In the genomic region with DNA sequence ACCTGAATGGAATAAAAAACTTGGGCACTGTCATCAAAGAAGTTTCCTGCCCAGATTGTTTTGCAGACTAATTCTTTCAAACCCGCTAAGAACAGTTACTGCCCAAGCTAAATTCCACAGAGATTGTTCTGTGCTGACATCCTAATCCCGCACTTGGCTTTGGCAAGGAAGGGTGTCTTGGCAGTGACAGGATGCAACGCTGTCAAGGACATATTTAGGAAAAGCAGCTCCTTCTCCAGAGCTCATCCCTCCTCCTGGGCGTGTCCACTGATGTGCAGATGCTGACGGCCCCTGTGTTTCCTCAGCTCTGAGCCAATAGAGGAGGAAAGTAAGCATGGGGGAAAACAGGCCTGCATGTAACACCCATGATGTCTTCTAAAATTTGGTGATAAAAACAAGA, we compare ENCODE assay signal across 14 cellular contexts.
DNase-seq lines count a peak whose midpoint lies in the region; ATAC-seq, FAIRE-seq and TF ChIP-seq lines count a peak whose summit lies in the region.
"Had no signal": no experiment of that assay in that cellular context is flagged by ENCODE, and none has a peak within 500 bp of the region (broad histone marks: within the 10 kb centered on the region; RNA-seq: fewer than 3 reads in every experiment).

No MANE protein-coding gene starts in this region.

- H2AFZ ChIP-seq in astrocyte (ENCODE audit: low read depth, low read length), result no peak overlapping the region

- TF ChIP-seq EP300 in stomach (IDR thresholded peaks at IDR 0.05), result no peak

- DNase-seq in EH (ENCODE audit: low read depth) (peak; percentile 93), astrocyte (ENCODE audit: low read depth) (peak; percentile 72), right atrium auricular region (ENCODE audit: low spot score) (peak; percentile 62), stomach (peak; percentile 30), T1000 (lab: John Stamatoyannopoulos, UW) (no peak), SKM-1 treated with dmso at 0.1 percent for 144 hours (lab: John Stamatoyannopoulos, UW; ENCODE audit: unreplicated experiment) (no peak)
- DNase-seq: activated CD4-positive, alpha-beta T cell treated with anti-CD3 and anti-CD28 coated beads, Interleukin-2, amount 50 U/mL, for 4 hours; activated naive CD4-positive, alpha-beta T cell; CD8-positive, alpha-beta T cell; NCI-H69; stimulated activated naive CD4-positive, alpha-beta T cell treated with Interleukin-2 at 50 U/mL for 16 hours had no signal

- no peaks in the 10 kb centered on the region for H3K9me3 Mint-ChIP-seq in astrocyte (ENCODE audit: unreplicated experiment)
- H3K9me3 Mint-ChIP-seq: CD8-positive, alpha-beta T cell; neural crest cell had no signal

- H3K4me1 Mint-ChIP-seq in astrocyte (ENCODE audit: low read depth, unreplicated experiment), result no peaks in the 10 kb centered on the region
- H3K4me1 Mint-ChIP-seq: neural crest cell had no signal

- H3K27me3 ChIP-seq in astrocyte (ENCODE audit: insufficient read depth, low read length) (no peaks in the 10 kb centered on the region), right atrium auricular region (no peaks in the 10 kb centered on the region), stomach (no peaks in the 10 kb centered on the region)

- no peaks in the 10 kb centered on the region for H3K9me3 ChIP-seq in astrocyte (ENCODE audit: insufficient read depth, low read depth, low read length)
- H3K9me3 ChIP-seq in right atrium auricular region, result no peaks in the 10 kb centered on the region
- H3K9me3 ChIP-seq in stomach, result no peaks in the 10 kb centered on the region

- H3K36me3 ChIP-seq in astrocyte (ENCODE audit: insufficient read depth, low read length) (no peaks in the 10 kb centered on the region), right atrium auricular region (no peaks in the 10 kb centered on the region), stomach (no peaks in the 10 kb centered on the region)

- H3K4me3 Mint-ChIP-seq in astrocyte (ENCODE audit: unreplicated experiment), result no peak overlapping the region
- H3K4me3 Mint-ChIP-seq: CD8-positive, alpha-beta T cell; neural crest cell had no signal

- no peak for ATAC-seq in GM18868 (IDR thresholded peaks at IDR 0.05; ENCODE audit: unreplicated experiment)
- ATAC-seq in HG02759 (IDR thresholded peaks at IDR 0.05; ENCODE audit: unreplicated experiment), result no peak
- ATAC-seq: CD8-positive, alpha-beta T cell had no signal

- H3K36me3 Mint-ChIP-seq in astrocyte (ENCODE audit: low read depth, unreplicated experiment), result no peaks in the 10 kb centered on the region
- H3K36me3 Mint-ChIP-seq: CD8-positive, alpha-beta T cell had no signal

- H4K20me1 ChIP-seq in astrocyte (ENCODE audit: insufficient read depth, low read length), result no peaks in the 10 kb centered on the region

- TF ChIP-seq CTCF in astrocyte (IDR thresholded peaks at IDR 0.05; ENCODE audit: insufficient read depth, low read depth, low read length) (no peak), right atrium auricular region (IDR thresholded peaks at IDR 0.05) (no peak), stomach (IDR thresholded peaks at IDR 0.05) (no peak)

- no peak overlapping the region for H3K4me2 ChIP-seq in astrocyte (ENCODE audit: low read length)

- no peak overlapping the region for H3K27ac Mint-ChIP-seq in astrocyte (ENCODE audit: unreplicated experiment)
- H3K27ac Mint-ChIP-seq: CD8-positive, alpha-beta T cell had no signal

- FAIRE-seq in astrocyte (lab: Jason Lieb, UNC), result peak; percentile 88

- intact Hi-C loops in stomach (cut with DNase I; ENCODE audit: low total_unique reads), result no loop called here

- no peaks in the 10 kb centered on the region for H3K4me1 ChIP-seq in astrocyte (ENCODE audit: insufficient read depth, low read length)
- peaks cover 0 to 16% of the 10 kb centered on the region in 2 donors for H3K4me1 ChIP-seq in right atrium auricular region
- H3K4me1 ChIP-seq in stomach, result peaks cover 10 to 46% (median 27%) of the 10 kb centered on the region in 4 donors

- H3K9ac ChIP-seq in astrocyte (ENCODE audit: low read length), result no peak overlapping the region

- no peaks in the 10 kb centered on the region for H3K79me2 ChIP-seq in astrocyte (ENCODE audit: insufficient read depth, low read length)

- peaks cover 4% of the 10 kb centered on the region for H3K27me3 Mint-ChIP-seq in astrocyte (ENCODE audit: low read depth, unreplicated experiment)

- TF ChIP-seq POLR2A in stomach (IDR thresholded peaks at IDR 0.05), result no peak

- H3K27ac ChIP-seq in astrocyte (ENCODE audit: low read depth, low read length) (no peak overlapping the region), right atrium auricular region (peak overlapping the region in 1 of 2 donors; percentile 0), stomach (peak overlapping the region in 2 of 5 donors; percentile 57 to 66)

- 45 to 81% (median 61%) methylated on average over 5 of the region's 5 CpGs for WGBS in stomach, 5 donors

- no peak overlapping the region for H3K4me3 ChIP-seq in astrocyte (ENCODE audit: insufficient read depth, low read depth, low read length)
- no peak overlapping the region for H3K4me3 ChIP-seq in right atrium auricular region
- H3K4me3 ChIP-seq in stomach, result no peak overlapping the region

Comparison
In these comparisons a context has a peak if more than half of its experiments do, and no peak if none do; other contexts are left out.
1. DNase-seq: peak in EH (single experiment), astrocyte (single experiment), right atrium auricular region (single experiment) and stomach (single experiment); none in T1000 (single experiment) and SKM-1 treated with dmso at 0.1 percent for 144 hours (single experiment).